11 cellular contexts compared by ENCODE assay signal in the genomic region with DNA sequence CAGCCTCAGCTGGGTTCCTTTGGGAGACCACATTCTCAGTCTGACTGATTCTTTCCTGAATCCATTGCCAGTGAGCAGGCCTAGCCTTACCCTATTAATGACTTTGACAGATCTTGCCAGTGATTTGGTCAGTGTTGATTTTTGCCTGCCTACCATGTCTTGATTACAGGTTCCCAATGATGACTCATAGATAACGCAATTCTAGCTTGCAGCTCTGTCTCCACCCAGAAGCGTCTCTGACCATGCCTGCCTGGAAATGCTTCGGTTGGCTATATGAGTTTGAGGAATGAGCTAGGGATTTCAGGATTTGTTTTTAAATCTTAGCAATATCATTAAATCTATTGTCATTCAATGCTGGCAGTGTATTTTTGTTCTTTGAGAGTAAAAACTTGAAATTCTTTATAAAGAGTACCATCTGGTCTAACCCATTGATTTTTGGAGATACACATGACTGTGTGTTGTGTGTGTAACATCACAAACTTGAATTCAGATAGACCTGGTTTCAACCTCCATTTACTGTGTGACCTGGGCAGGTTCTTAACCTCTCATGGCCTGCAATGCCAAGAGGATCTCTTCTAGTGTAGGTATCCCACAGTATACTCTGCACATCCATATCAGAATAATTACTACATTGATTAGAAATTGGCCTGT. TPM values are rescaled to one million over a fixed set of nuclear protein-coding genes. Genes with fewer than 3 reads are reported as not detected.
DNase-seq lines count a peak whose midpoint lies in the region; ATAC-seq and TF ChIP-seq lines count a peak whose summit lies in the region.
"Had no signal": no experiment of that assay in that cellular context is flagged by ENCODE, and none has a peak within 500 bp of the region (broad histone marks: within the 10 kb centered on the region; RNA-seq: fewer than 3 reads in every experiment).

No MANE protein-coding gene starts in this region.

- no peak for TF ChIP-seq CTCF in fibroblast of mammary gland (conservative IDR thresholded peaks at IDR 0.05; ENCODE audit: control insufficient read depth, insufficient read depth, low read depth, low read length)
- no peak for TF ChIP-seq CTCF in spleen (IDR thresholded peaks at IDR 0.05 in 8 of 11, conservative IDR thresholded peaks at IDR 0.05 in 3 of 11)

- intact Hi-C loops in sciatic nerve (cut with DNase I) (no loop called here), spleen (cut with DNase I; ENCODE audit: low total_unique reads) (no loop called here)

- 76 to 92% (median 87%) methylated on average over 3 of the region's 3 CpGs for WGBS in spleen, 5 donors

- H3K9me3 ChIP-seq in spleen = no peaks in the 10 kb centered on the region
- H3K9me3 ChIP-seq: thoracic aorta had no signal

- TF ChIP-seq POLR2A in spleen (IDR thresholded peaks at IDR 0.05) = no peak

- no peak overlapping the region for H3K27ac ChIP-seq in spleen
- H3K27ac ChIP-seq: thoracic aorta had no signal

- H3K36me3 ChIP-seq in spleen = no peaks in the 10 kb centered on the region
- H3K36me3 ChIP-seq: thoracic aorta had no signal

- DNase-seq in HCEC 1CT = peak; percentile 56
- peak; percentile 83 for DNase-seq in NCI-H226
- DNase-seq in fibroblast of mammary gland (ENCODE audit: low read depth) = peak; percentile 90
- no peak for DNase-seq in sciatic nerve (ENCODE audit: low spot score)
- no peak for DNase-seq in spleen
- DNase-seq: effector memory CD8-positive, alpha-beta T cell; NCI-H2107 had no signal

- H3K4me1 ChIP-seq in spleen = no peaks in the 10 kb centered on the region

- H3K27me3 ChIP-seq in spleen (replicated peaks in 1 of 7) = no peaks in the 10 kb centered on the region

- H3K4me3 ChIP-seq in fibroblast of mammary gland (ENCODE audit: control insufficient read depth, low read depth, low read length) (no peak overlapping the region), spleen (no peak overlapping the region)
- H3K4me3 ChIP-seq: thoracic aorta had no signal

- ATAC-seq in sciatic nerve (peak; percentile 91), HG02973 (IDR thresholded peaks at IDR 0.05; ENCODE audit: unreplicated experiment) (no peak), HG02938 (IDR thresholded peaks at IDR 0.05; ENCODE audit: unreplicated experiment) (no peak), GM19023 (IDR thresholded peaks at IDR 0.05; ENCODE audit: unreplicated experiment) (no peak)
- ATAC-seq: effector memory CD8-positive, alpha-beta T cell had no signal

RNA-seq across cellular contexts. Expression of a gene that starts 57.0 kb away (rescaled TPM):
- total RNA-seq in sciatic nerve (5.8 TPM), spleen (1 to 10 TPM; 1.3 to 6.8 (median 2.5) TPM)
- 1 to 10 TPM in 2 of 3 donors, under 1 TPM in 1; 0.54 to 1.5 (median 1.3) TPM for polyA plus RNA-seq in spleen

Comparison
In these comparisons a context has a peak if more than half of its experiments do, and no peak if none do; other contexts are left out.
1. DNase-seq: peak in HCEC 1CT (single experiment), NCI-H226 (single experiment) and fibroblast of mammary gland (single experiment); none in sciatic nerve (single experiment) and spleen (single experiment).